ENCODE assay signal across 16 cellular contexts in genomic region chr1:3042481-3042880, GRCh38. TPM values are rescaled to one million over a fixed set of nuclear protein-coding genes. Genes with fewer than 3 reads are reported as not detected.
A peak's percentile ranks its signal among the peaks of the same experiment; 100 is the strongest.
DNase-seq lines count a peak whose midpoint lies in the region; TF ChIP-seq lines count a peak whose summit lies in the region.
"Had no signal": no experiment of that assay in that cellular context is flagged by ENCODE, and none has a peak within 500 bp of the region (broad histone marks: within the 10 kb centered on the region; RNA-seq: fewer than 3 reads in every experiment).

No MANE protein-coding gene starts in this region.

- H3K27ac ChIP-seq in WERI-Rb-1 (no peak overlapping the region), neuronal stem cell (replicated peaks; ENCODE audit: low read length) (no peak overlapping the region), adrenal gland (no peak overlapping the region)
- H3K27ac ChIP-seq: 22Rv1, GM23248 had no signal

- H3K4me3 ChIP-seq in WERI-Rb-1 (ENCODE audit: low read depth, low read length): no peak overlapping the region
- no peak overlapping the region for H3K4me3 ChIP-seq in neuronal stem cell (ENCODE audit: low read length in 2 of 2)
- H3K4me3 ChIP-seq in adrenal gland: no peak overlapping the region
- H3K4me3 ChIP-seq: GM23248 had no signal

- H3K4me1 ChIP-seq in neuronal stem cell (ENCODE audit: control insufficient read depth in 2 of 2, insufficient read depth in 1 of 2, low read depth in 1 of 2, low read length in 2 of 2) (no peaks in the 10 kb centered on the region), adrenal gland (replicated peaks in 1 of 2) (no peaks in the 10 kb centered on the region)

- no peak overlapping the region for H2BK12ac ChIP-seq in neuronal stem cell (ENCODE audit: low read length)

- TF ChIP-seq CTCF in WERI-Rb-1 (IDR thresholded peaks at IDR 0.05; ENCODE audit: low read depth, low read length): no peak
- no peak for TF ChIP-seq CTCF in adrenal gland (IDR thresholded peaks at IDR 0.05)

- H2BK120ac ChIP-seq in neuronal stem cell (ENCODE audit: low read depth, low read length): no peak overlapping the region

- POLR2A ChIA-PET in activated CD4-positive, alpha-beta T cell treated with anti-CD3 and anti-CD28 coated beads, Interleukin-2, amount 10 ng/mL, durations not matched to agents 7 days and 5 days (lab: Charles Lee): no interaction called here

- no peak overlapping the region for H4K91ac ChIP-seq in neuronal stem cell (ENCODE audit: low read depth, low read length, poor library complexity)

- no peak overlapping the region for H3K4me2 ChIP-seq in neuronal stem cell (ENCODE audit: insufficient read depth, low read length, poor library complexity, severe bottlenecking)

- H3K14ac ChIP-seq in neuronal stem cell (ENCODE audit: low read length): peak overlapping the region; percentile 15

- H3K36me3 ChIP-seq in WERI-Rb-1 (no peaks in the 10 kb centered on the region), neuronal stem cell (replicated peaks in 1 of 2; ENCODE audit: control insufficient read depth in 2 of 2, insufficient read depth in 2 of 2, low read length in 2 of 2) (no peaks in the 10 kb centered on the region), adrenal gland (replicated peaks in 1 of 2) (no peaks in the 10 kb centered on the region)

- H3K4me1 Mint-ChIP-seq in activated T-cell treated with anti-CD3 and anti-CD28 coated beads, Interleukin-2, amount 50 U/mL, for 24 hours (ENCODE audit: low read depth): peaks cover 2% of the 10 kb centered on the region
- H3K4me1 Mint-ChIP-seq in activated CD4-positive, alpha-beta T cell treated with anti-CD3 and anti-CD28 coated beads, Interleukin-2, amount 10 ng/mL, durations not matched to agents 7 days and 5 days: no peaks in the 10 kb centered on the region

- no peak overlapping the region for H3K4ac ChIP-seq in neuronal stem cell (ENCODE audit: low read length)

- no peaks in the 10 kb centered on the region for H3K9me3 ChIP-seq in WERI-Rb-1 (ENCODE audit: severe bottlenecking)
- H3K9me3 ChIP-seq in neuronal stem cell (replicated peaks in 1 of 2; ENCODE audit: control insufficient read depth in 2 of 2, insufficient read depth in 1 of 2, low read depth in 1 of 2, low read length in 2 of 2): no peaks in the 10 kb centered on the region
- no peaks in the 10 kb centered on the region for H3K9me3 ChIP-seq in adrenal gland (replicated peaks in 1 of 3)

- H2BK5ac ChIP-seq in neuronal stem cell (ENCODE audit: low read length): no peak overlapping the region

- intact Hi-C loops in adrenal gland (cut with DNase I): no loop called here

- no peak overlapping the region for H4K8ac ChIP-seq in neuronal stem cell (ENCODE audit: low read depth, low read length)

- peak; percentile 3 for DNase-seq in activated T-cell treated with anti-CD3 and anti-CD28 coated beads, Interleukin-2, amount 50 U/mL, for 24 hours
- DNase-seq in activated T-cell treated with anti-CD3 and anti-CD28 coated beads, Interleukin-2, amount 50 U/mL, for 1 hour: no peak
- peak; percentile 4 for DNase-seq in WERI-Rb-1
- DNase-seq in neuronal stem cell (ENCODE audit: low spot score): no peak
- no peak for DNase-seq in activated CD4-positive, alpha-beta T cell treated with anti-CD3 and anti-CD28 coated beads, Interleukin-2, amount 10 ng/mL, durations not matched to agents 7 days and 5 days
- DNase-seq in NCI-H2196 treated with DMSO at 0.1 percent for 48 hours (lab: John Stamatoyannopoulos, UW; ENCODE audit: unreplicated experiment): no peak
- DNase-seq in adrenal gland: no peak
- DNase-seq: Calu3; CD4-positive, CD25-positive, alpha-beta regulatory T cell; DMS 273 treated with DMSO at 0.1 percent for 48 hours; GM23248 had no signal

- H2BK15ac ChIP-seq in neuronal stem cell (ENCODE audit: low read length): no peak overlapping the region

- no peak overlapping the region for H2AK5ac ChIP-seq in neuronal stem cell (ENCODE audit: low read depth, low read length)

- H3K27me3 ChIP-seq in WERI-Rb-1 (ENCODE audit: insufficient read depth, low read depth, severe bottlenecking): no peaks in the 10 kb centered on the region
- peaks cover 0 to 23% (median 3%) of the 10 kb centered on the region in 3 experiments for H3K27me3 ChIP-seq in neuronal stem cell (ENCODE audit: control insufficient read depth in 3 of 3, insufficient read depth in 3 of 3, low read depth in 1 of 3, low read length in 3 of 3)
- peaks cover 27% of the 10 kb centered on the region for H3K27me3 ChIP-seq in adrenal gland

- H3K27me3 Mint-ChIP-seq in activated T-cell treated with anti-CD3 and anti-CD28 coated beads, Interleukin-2, amount 50 U/mL, for 24 hours: peaks cover 15% of the 10 kb centered on the region
- H3K27me3 Mint-ChIP-seq in activated CD4-positive, alpha-beta T cell treated with anti-CD3 and anti-CD28 coated beads, Interleukin-2, amount 10 ng/mL, durations not matched to agents 7 days and 5 days: peaks cover 12% of the 10 kb centered on the region

- H3K9ac ChIP-seq in neuronal stem cell (ENCODE audit: low read depth, low read length, poor library complexity): no peak overlapping the region
- H3K9ac ChIP-seq: GM23248 had no signal

- H3K23ac ChIP-seq in neuronal stem cell (ENCODE audit: low read depth, low read length, poor library complexity): no peak overlapping the region

- H2AFZ ChIP-seq in neuronal stem cell (ENCODE audit: low read length): no peak overlapping the region
- H2AFZ ChIP-seq: GM23248 had no signal

- no peaks in the 10 kb centered on the region for H3K9me3 Mint-ChIP-seq in activated T-cell treated with anti-CD3 and anti-CD28 coated beads, Interleukin-2, amount 50 U/mL, for 24 hours
- H3K9me3 Mint-ChIP-seq in activated CD4-positive, alpha-beta T cell treated with anti-CD3 and anti-CD28 coated beads, Interleukin-2, amount 10 ng/mL, durations not matched to agents 7 days and 5 days: no peaks in the 10 kb centered on the region
- H3K9me3 Mint-ChIP-seq: CD4-positive, CD25-positive, alpha-beta regulatory T cell had no signal

- H3K36me3 Mint-ChIP-seq in activated T-cell treated with anti-CD3 and anti-CD28 coated beads, Interleukin-2, amount 50 U/mL, for 24 hours (ENCODE audit: low read depth): no peaks in the 10 kb centered on the region
- no peaks in the 10 kb centered on the region for H3K36me3 Mint-ChIP-seq in activated CD4-positive, alpha-beta T cell treated with anti-CD3 and anti-CD28 coated beads, Interleukin-2, amount 10 ng/mL, durations not matched to agents 7 days and 5 days (ENCODE audit: low read depth)
- H3K36me3 Mint-ChIP-seq: CD4-positive, CD25-positive, alpha-beta regulatory T cell had no signal

- no peak overlapping the region for H3K27ac Mint-ChIP-seq in activated T-cell treated with anti-CD3 and anti-CD28 coated beads, Interleukin-2, amount 50 U/mL, for 24 hours
- H3K27ac Mint-ChIP-seq in activated CD4-positive, alpha-beta T cell treated with anti-CD3 and anti-CD28 coated beads, Interleukin-2, amount 10 ng/mL, durations not matched to agents 7 days and 5 days: no peak overlapping the region
- H3K27ac Mint-ChIP-seq: CD4-positive, CD25-positive, alpha-beta regulatory T cell had no signal

- TF ChIP-seq POLR2A in adrenal gland (IDR thresholded peaks at IDR 0.05): no peak

- CTCF ChIA-PET in activated CD4-positive, alpha-beta T cell treated with anti-CD3 and anti-CD28 coated beads, Interleukin-2, amount 10 ng/mL, durations not matched to agents 7 days and 5 days (lab: Charles Lee): no interaction called here

- H3K18ac ChIP-seq in neuronal stem cell (ENCODE audit: low read length): no peak overlapping the region

- H3K4me3 Mint-ChIP-seq in activated T-cell treated with anti-CD3 and anti-CD28 coated beads, Interleukin-2, amount 50 U/mL, for 24 hours: no peak overlapping the region
- no peak overlapping the region for H3K4me3 Mint-ChIP-seq in activated CD4-positive, alpha-beta T cell treated with anti-CD3 and anti-CD28 coated beads, Interleukin-2, amount 10 ng/mL, durations not matched to agents 7 days and 5 days
- H3K4me3 Mint-ChIP-seq: CD4-positive, CD25-positive, alpha-beta regulatory T cell had no signal

- WGBS in neuronal stem cell (ENCODE audit: extremely low coverage in 2 of 2, insufficient read length in 2 of 2, insufficient replicate concordance in 1 of 2), 2 donors: no CpG with 5 or more reads among the region's 9 CpGs
- WGBS in adrenal gland, 4 donors: 79 to 88% (median 85%) methylated on average over 9 of the region's 9 CpGs

- H3K79me1 ChIP-seq in neuronal stem cell (ENCODE audit: low read depth, low read length): peaks cover 2% of the 10 kb centered on the region

RNA-seq across cellular contexts. Expression of gene ACTRT2, which starts 21.2 kb away (rescaled TPM):
- polyA plus RNA-seq in neuronal stem cell (2013, experiment 1 of 2): 0.29 TPM
- 0.29 TPM for polyA plus RNA-seq in neuronal stem cell (2013, experiment 2 of 2)
- total RNA-seq in activated CD4-positive, alpha-beta T cell treated with anti-CD3 and anti-CD28 coated beads, Interleukin-2, amount 10 ng/mL, durations not matched to agents 7 days and 5 days: not detected
- total RNA-seq in adrenal gland: not detected
- not detected for polyA plus RNA-seq in adrenal gland
- total RNA-seq: A673; Calu3; CD4-positive, CD25-positive, alpha-beta regulatory T cell; Daoy; GM23248; HepG2 had no signal
- polyA plus RNA-seq: BJ; CD4-positive, CD25-positive, alpha-beta regulatory T cell; GM23248; HepG2 had no signal

RNA-seq across cellular contexts. Expression of gene PRDM16, which starts 26.5 kb away (rescaled TPM):
- 7.9 TPM for polyA plus RNA-seq in neuronal stem cell (2013, experiment 1 of 2)
- polyA plus RNA-seq in neuronal stem cell (2013, experiment 2 of 2): 7.6 TPM
- 1 to 10 TPM; 1.1 to 2.3 TPM for total RNA-seq in activated CD4-positive, alpha-beta T cell treated with anti-CD3 and anti-CD28 coated beads, Interleukin-2, amount 10 ng/mL, durations not matched to agents 7 days and 5 days
- 1 to 10 TPM in 1 of 8 donors, under 1 TPM in 6, not detected in 1; 0.30 to 2.8 (median 0.68) TPM for total RNA-seq in adrenal gland
- 1 to 10 TPM in 1 of 3 donors, under 1 TPM in 2; 0.04 to 2.3 (median 0.54) TPM for polyA plus RNA-seq in adrenal gland
- total RNA-seq: GM23248 had no signal
- polyA plus RNA-seq: CD4-positive, CD25-positive, alpha-beta regulatory T cell had no signal

Comparison
In these comparisons a context has a peak if more than half of its experiments do, and no peak if none do; other contexts are left out.
1. DNase-seq: peak in activated T-cell treated with anti-CD3 and anti-CD28 coated beads, Interleukin-2, amount 50 U/mL, for 24 hours (single experiment) and WERI-Rb-1 (single experiment); none in activated T-cell treated with anti-CD3 and anti-CD28 coated beads, Interleukin-2, amount 50 U/mL, for 1 hour (single experiment), neuronal stem cell (single experiment), activated CD4-positive, alpha-beta T cell treated with anti-CD3 and anti-CD28 coated beads, Interleukin-2, amount 10 ng/mL, durations not matched to agents 7 days and 5 days (single experiment), NCI-H2196 treated with DMSO at 0.1 percent for 48 hours (single experiment) and adrenal gland (0 of 7).